23 cellular contexts compared by ENCODE assay signal in the genomic region with DNA sequence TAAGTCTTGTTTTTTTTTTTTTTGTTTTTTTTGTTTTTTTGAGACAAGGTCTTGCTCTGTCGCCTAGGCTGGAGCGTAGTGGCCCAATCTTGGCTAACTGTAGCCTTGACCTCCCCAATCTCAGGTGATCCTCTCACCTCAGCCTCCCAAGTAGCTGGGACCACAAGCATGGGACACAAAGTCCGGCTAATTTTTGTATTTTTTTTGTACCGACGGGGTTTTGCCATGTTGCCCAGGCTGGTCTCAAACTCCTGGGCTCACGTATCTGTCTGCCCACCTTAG. TPM values are rescaled to one million over a fixed set of nuclear protein-coding genes. Genes with fewer than 3 reads are reported as not detected.
DNase-seq lines count a peak whose midpoint lies in the region; ATAC-seq and TF ChIP-seq lines count a peak whose summit lies in the region.
"Had no signal": no experiment of that assay in that cellular context is flagged by ENCODE, and none has a peak within 500 bp of the region (broad histone marks: within the 10 kb centered on the region; RNA-seq: fewer than 3 reads in every experiment).

No MANE protein-coding gene starts in this region.

- no peaks in the 10 kb centered on the region for H3K9me3 Mint-ChIP-seq in activated naive CD4-positive, alpha-beta T cell treated with anti-CD3 and anti-CD28 coated beads, Interleukin-2, amount 50 U/mL, for 24 hours
- no peaks in the 10 kb centered on the region for H3K9me3 Mint-ChIP-seq in activated naive CD8-positive, alpha-beta T cell treated with anti-CD3 and anti-CD28 coated beads, Interleukin-2, amount 10 ng/mL, durations not matched to agents 7 days and 5 days
- no peaks in the 10 kb centered on the region for H3K9me3 Mint-ChIP-seq in stimulated activated naive CD8-positive, alpha-beta T cell treated with anti-CD3 and anti-CD28 coated beads, Interleukin-15, amount 100 ng/mL, for 72 hours
- H3K9me3 Mint-ChIP-seq: activated B cell treated with CpG ODN at 0.5 μM for 24 hours; brain; stimulated activated naive B cell treated with anti-CD40 and anti-IgM and Interleukin-4, amounts not matched to agents 10 μg/mL and 1 μg/mL and 100 μg/mL, for 72 hours had no signal

- no peak for TF ChIP-seq CTCF in OCI-LY7 (conservative IDR thresholded peaks at IDR 0.05; ENCODE audit: low read length)
- no peak for TF ChIP-seq CTCF in heart left ventricle (IDR thresholded peaks at IDR 0.05)

- POLR2A ChIA-PET in OCI-LY7 (lab: Charles Lee) = interaction anchor here (6.4 kb wide), 1 partner anchor 7 kb away, joined by 79 read pairs; the partner anchor contains the start of gene LCK
- POLR2A ChIA-PET in activated naive CD8-positive, alpha-beta T cell treated with anti-CD3 and anti-CD28 coated beads, Interleukin-2, amount 10 ng/mL, durations not matched to agents 7 days and 5 days (lab: Charles Lee) = interaction anchor here (2.5 to 16.7 kb wide), 5 partner anchors 6 to 34 kb away, joined by 13 to 183 read pairs (median 20); partner anchors contain the start of genes HDAC1 and LCK

- H3K36me3 Mint-ChIP-seq in activated naive CD4-positive, alpha-beta T cell treated with anti-CD3 and anti-CD28 coated beads, Interleukin-2, amount 50 U/mL, for 24 hours = peaks cover 8% of the 10 kb centered on the region
- peaks cover 47% of the 10 kb centered on the region for H3K36me3 Mint-ChIP-seq in activated naive CD8-positive, alpha-beta T cell treated with anti-CD3 and anti-CD28 coated beads, Interleukin-2, amount 10 ng/mL, durations not matched to agents 7 days and 5 days
- H3K36me3 Mint-ChIP-seq: brain had no signal

- peak overlapping the region; percentile 45 for H3K4me3 ChIP-seq in OCI-LY7 (ENCODE audit: low read depth, low read length, poor library complexity, severe bottlenecking)
- H3K4me3 ChIP-seq in heart left ventricle = no peak overlapping the region
- H3K4me3 ChIP-seq: esophagus squamous epithelium, gastrocnemius medialis, psoas muscle, thyroid gland had no signal

- H3K4me1 Mint-ChIP-seq in activated naive CD4-positive, alpha-beta T cell treated with anti-CD3 and anti-CD28 coated beads, Interleukin-2, amount 50 U/mL, for 24 hours = peaks cover 63% of the 10 kb centered on the region
- H3K4me1 Mint-ChIP-seq in activated naive CD8-positive, alpha-beta T cell treated with anti-CD3 and anti-CD28 coated beads, Interleukin-2, amount 10 ng/mL, durations not matched to agents 7 days and 5 days = peaks cover 41% of the 10 kb centered on the region
- H3K4me1 Mint-ChIP-seq in stimulated activated naive CD8-positive, alpha-beta T cell treated with anti-CD3 and anti-CD28 coated beads, Interleukin-15, amount 100 ng/mL, for 72 hours = peaks cover 54% of the 10 kb centered on the region
- H3K4me1 Mint-ChIP-seq: brain had no signal

- peak overlapping the region; percentile 98 for H3K27ac Mint-ChIP-seq in activated naive CD4-positive, alpha-beta T cell treated with anti-CD3 and anti-CD28 coated beads, Interleukin-2, amount 50 U/mL, for 24 hours
- H3K27ac Mint-ChIP-seq in activated naive CD8-positive, alpha-beta T cell treated with anti-CD3 and anti-CD28 coated beads, Interleukin-2, amount 10 ng/mL, durations not matched to agents 7 days and 5 days = peak overlapping the region; percentile 91
- H3K27ac Mint-ChIP-seq in stimulated activated naive CD8-positive, alpha-beta T cell treated with anti-CD3 and anti-CD28 coated beads, Interleukin-15, amount 100 ng/mL, for 72 hours = peak overlapping the region; percentile 54 to 90
- H3K27ac Mint-ChIP-seq: brain had no signal

- H3K4me3 Mint-ChIP-seq in activated naive CD4-positive, alpha-beta T cell treated with anti-CD3 and anti-CD28 coated beads, Interleukin-2, amount 50 U/mL, for 24 hours = peak overlapping the region; percentile 87
- peak overlapping the region; percentile 87 for H3K4me3 Mint-ChIP-seq in activated naive CD8-positive, alpha-beta T cell treated with anti-CD3 and anti-CD28 coated beads, Interleukin-2, amount 10 ng/mL, durations not matched to agents 7 days and 5 days
- peak overlapping the region; percentile 79 to 84 for H3K4me3 Mint-ChIP-seq in stimulated activated naive CD8-positive, alpha-beta T cell treated with anti-CD3 and anti-CD28 coated beads, Interleukin-15, amount 100 ng/mL, for 72 hours
- H3K4me3 Mint-ChIP-seq: brain; stimulated activated naive B cell treated with anti-CD40 and anti-IgM and Interleukin-4, amounts not matched to agents 10 μg/mL and 1 μg/mL and 100 μg/mL, for 72 hours had no signal

- CTCF ChIA-PET in OCI-LY7 (lab: Charles Lee; ENCODE audit: unreplicated experiment) = no interaction called here

- BruUV-seq in OCI-LY7 (replicated peaks; lab: Mats Ljungman, UMichigan) = no TSS peak

- H3K4me1 ChIP-seq in OCI-LY7 (ENCODE audit: insufficient read depth, low read length, poor library complexity, severe bottlenecking) = peaks cover 87% of the 10 kb centered on the region
- H3K4me1 ChIP-seq in heart left ventricle = peaks cover 0 to 13% (median 7%) of the 10 kb centered on the region in 12 donors
- H3K4me1 ChIP-seq: esophagus squamous epithelium, psoas muscle had no signal

- no peak for TF ChIP-seq POLR2A in heart left ventricle (IDR thresholded peaks at IDR 0.05)

- H3K27me3 ChIP-seq in heart left ventricle = no peaks in the 10 kb centered on the region
- H3K27me3 ChIP-seq: esophagus squamous epithelium, gastrocnemius medialis, thyroid gland had no signal

- H3K36me3 ChIP-seq in OCI-LY7 (ENCODE audit: insufficient read depth, low read length) = peaks cover 14% of the 10 kb centered on the region; the same call in 1 of the 2 replicates
- H3K36me3 ChIP-seq in heart left ventricle = no peaks in the 10 kb centered on the region
- H3K36me3 ChIP-seq: esophagus squamous epithelium, gastrocnemius medialis, thyroid gland had no signal

- H3K9me3 ChIP-seq in OCI-LY7 (ENCODE audit: low read length) (no peaks in the 10 kb centered on the region), heart left ventricle (no peaks in the 10 kb centered on the region)
- H3K9me3 ChIP-seq: esophagus squamous epithelium, gastrocnemius medialis, psoas muscle, thyroid gland had no signal

- no peaks in the 10 kb centered on the region for H3K9me2 ChIP-seq in OCI-LY7 (ENCODE audit: insufficient read depth, low read length)

- peak overlapping the region; percentile 99 for H3K27ac ChIP-seq in OCI-LY7 (ENCODE audit: low read depth, low read length, poor library complexity, severe bottlenecking)
- H3K27ac ChIP-seq in heart left ventricle = no peak overlapping the region
- H3K27ac ChIP-seq: esophagus squamous epithelium, gastrocnemius medialis, psoas muscle, thyroid gland had no signal

- no peak for ATAC-seq in activated naive CD8-positive, alpha-beta T cell treated with anti-CD3 and anti-CD28 coated beads, Interleukin-2, amount 10 ng/mL, durations not matched to agents 7 days and 5 days (ENCODE audit: low read depth)
- ATAC-seq in stimulated activated naive CD8-positive, alpha-beta T cell treated with anti-CD3 and anti-CD28 coated beads, Interleukin-15, amount 100 ng/mL, for 72 hours = no peak
- no peak for ATAC-seq in heart left ventricle
- ATAC-seq: gastrocnemius medialis; psoas muscle; stimulated activated naive B cell treated with anti-CD40 and anti-IgM and Interleukin-4, amounts not matched to agents 10 μg/mL and 1 μg/mL and 100 μg/mL, for 72 hours had no signal

- H4K20me1 ChIP-seq in OCI-LY7 (ENCODE audit: insufficient read depth, low read length) = no peaks in the 10 kb centered on the region

- WGBS in heart left ventricle, 4 donors = 93 to 97% (median 94%) methylated on average over 6 of the region's 6 CpGs

- peak overlapping the region; percentile 83 for H3K4me2 ChIP-seq in OCI-LY7 (ENCODE audit: low read length)

- no peaks in the 10 kb centered on the region for H3K27me3 Mint-ChIP-seq in activated naive CD4-positive, alpha-beta T cell treated with anti-CD3 and anti-CD28 coated beads, Interleukin-2, amount 50 U/mL, for 24 hours
- H3K27me3 Mint-ChIP-seq in activated naive CD8-positive, alpha-beta T cell treated with anti-CD3 and anti-CD28 coated beads, Interleukin-2, amount 10 ng/mL, durations not matched to agents 7 days and 5 days = no peaks in the 10 kb centered on the region
- H3K27me3 Mint-ChIP-seq in stimulated activated naive CD8-positive, alpha-beta T cell treated with anti-CD3 and anti-CD28 coated beads, Interleukin-15, amount 100 ng/mL, for 72 hours = no peaks in the 10 kb centered on the region
- H3K27me3 Mint-ChIP-seq: activated B cell treated with CpG ODN at 0.5 μM for 24 hours; stimulated activated naive B cell treated with anti-CD40 and anti-IgM and Interleukin-4, amounts not matched to agents 10 μg/mL and 1 μg/mL and 100 μg/mL, for 72 hours had no signal

- intact Hi-C loops in OCI-LY7 (cut with micrococcal nuclease; ENCODE audit: unreplicated experiment) (no loop called here), heart left ventricle (cut with DNase I) (no loop called here)

- peaks cover 87% of the 10 kb centered on the region for H3K79me2 ChIP-seq in OCI-LY7 (ENCODE audit: insufficient read depth, low read depth, low read length)

- peak overlapping the region; percentile 2; the same call in 1 of the 2 replicates for H2AFZ ChIP-seq in OCI-LY7 (ENCODE audit: low read length)

- no peak for DNase-seq in activated naive CD4-positive, alpha-beta T cell treated with anti-CD3 and anti-CD28 coated beads, Interleukin-2, amount 50 U/mL, for 16 hours
- DNase-seq in OCI-LY7 (ENCODE audit: low spot score) (no peak), NCI-H1694 (lab: John Stamatoyannopoulos, UW) (no peak), heart left ventricle (no peak), NCI-H2029 (lab: John Stamatoyannopoulos, UW) (no peak)
- no peak for DNase-seq in activated naive CD8-positive, alpha-beta T cell treated with anti-CD3 and anti-CD28 coated beads, Interleukin-2, amount 10 ng/mL, durations not matched to agents 7 days and 5 days
- DNase-seq in stimulated activated naive CD8-positive, alpha-beta T cell treated with anti-CD3 and anti-CD28 coated beads, Interleukin-15, amount 100 ng/mL, for 72 hours = no peak
- DNase-seq: activated B cell treated with CpG ODN at 0.5 μM for 24 hours; esophagus squamous epithelium; gastrocnemius medialis; KG1; NCI-H146; NCI-H2171 treated with DMSO at 0.1 percent for 48 hours; NCI-H526; psoas muscle; RPMI8226; stimulated activated CD4-positive, alpha-beta T cell treated with anti-CD3 and anti-CD28 coated beads, Interleukin-1b, Interleukin-23, amount 100 ng/mL, for 48 hours; stimulated activated naive B cell treated with anti-CD40 and anti-IgM and Interleukin-4, amounts not matched to agents 10 μg/mL and 1 μg/mL and 100 μg/mL, for 72 hours; T1000; thyroid gland had no signal

RNA-seq across cellular contexts. Expression of gene LCK, which starts 6.1 kb away (rescaled TPM):
- 217 and 218 TPM in 2 replicates for total RNA-seq in OCI-LY7 (2014; rRNA removed; shearing (Covaris generic))
- total RNA-seq in OCI-LY7 (2022) (135 and 146 TPM in 2 replicates), heart left ventricle (1 to 10 TPM in 2 of 9 donors, under 1 TPM in 4, not detected in 3; 0.37 to 7.6 (median 0.72) TPM)
- total RNA-seq in activated naive CD8-positive, alpha-beta T cell treated with anti-CD3 and anti-CD28 coated beads, Interleukin-2, amount 10 ng/mL, durations not matched to agents 7 days and 5 days = 100 to 1,000 TPM; 460 to 472 TPM
- under 1 TPM; 0.34 to 0.40 TPM for polyA plus RNA-seq in heart left ventricle

RNA-seq across cellular contexts. Expression of gene FAM167B, which starts 10.1 kb away (rescaled TPM):
- 1.1 and 1.6 TPM in 2 replicates for total RNA-seq in OCI-LY7 (2014; rRNA removed; shearing (Covaris generic))
- total RNA-seq in OCI-LY7 (2022) = 1.8 and 3.1 TPM in 2 replicates
- total RNA-seq in activated naive CD8-positive, alpha-beta T cell treated with anti-CD3 and anti-CD28 coated beads, Interleukin-2, amount 10 ng/mL, durations not matched to agents 7 days and 5 days = 1 to 10 TPM in 1 of 2 experiments, under 1 TPM in 1; 0.88 to 1.1 TPM
- total RNA-seq in heart left ventricle = 10 to 100 TPM in 1 of 9 donors, 1 to 10 TPM in 8; 2.0 to 13.7 (median 3.8) TPM
- 10 to 100 TPM in 1 of 2 donors, 1 to 10 TPM in 1; 7.7 to 14.1 TPM for polyA plus RNA-seq in heart left ventricle
- total RNA-seq: kidney epithelial cell had no signal

RNA-seq across cellular contexts. Expression of gene HDAC1, which starts 34.7 kb away (rescaled TPM):
- total RNA-seq in OCI-LY7 (2014; rRNA removed; shearing (Covaris generic)) = 259 and 270 TPM in 2 replicates
- 254 and 263 TPM in 2 replicates for total RNA-seq in OCI-LY7 (2022)
- 100 to 1,000 TPM; 195 to 197 TPM for total RNA-seq in activated naive CD8-positive, alpha-beta T cell treated with anti-CD3 and anti-CD28 coated beads, Interleukin-2, amount 10 ng/mL, durations not matched to agents 7 days and 5 days
- total RNA-seq in heart left ventricle = 10 to 100 TPM; 22.0 to 46.6 (median 29.3) TPM
- 10 to 100 TPM; 20.0 to 37.6 TPM for polyA plus RNA-seq in heart left ventricle

RNA-seq across cellular contexts. Expression of gene EIF3I, which starts 35.0 kb away (rescaled TPM):
- 144 and 182 TPM in 2 replicates for total RNA-seq in OCI-LY7 (2014; rRNA removed; shearing (Covaris generic))
- 193 and 207 TPM in 2 replicates for total RNA-seq in OCI-LY7 (2022)
- 100 to 1,000 TPM; 123 to 130 TPM for total RNA-seq in activated naive CD8-positive, alpha-beta T cell treated with anti-CD3 and anti-CD28 coated beads, Interleukin-2, amount 10 ng/mL, durations not matched to agents 7 days and 5 days
- total RNA-seq in heart left ventricle = 100 to 1,000 TPM in 7 of 9 donors, 10 to 100 TPM in 2; 94.8 to 191 (median 119) TPM
- 100 to 1,000 TPM; 140 to 388 TPM for polyA plus RNA-seq in heart left ventricle

RNA-seq across cellular contexts. Expression of gene TMEM234, which starts 35.0 kb away (rescaled TPM):
- total RNA-seq in OCI-LY7 (2014; rRNA removed; shearing (Covaris generic)) = 14.9 and 17.1 TPM in 2 replicates
- total RNA-seq in OCI-LY7 (2022) (17.5 and 24.5 TPM in 2 replicates), heart left ventricle (10 to 100 TPM in 6 of 9 donors, 1 to 10 TPM in 3; 8.8 to 19.8 (median 10.8) TPM)
- total RNA-seq in activated naive CD8-positive, alpha-beta T cell treated with anti-CD3 and anti-CD28 coated beads, Interleukin-2, amount 10 ng/mL, durations not matched to agents 7 days and 5 days = 10 to 100 TPM; 15.7 to 16.5 TPM
- 10 to 100 TPM in 1 of 2 donors, 1 to 10 TPM in 1; 7.7 to 19.4 TPM for polyA plus RNA-seq in heart left ventricle

Comparison
In these comparisons a context has a peak if more than half of its experiments do, and no peak if none do; other contexts are left out.
1. RNA of gene LCK, which starts 6.1 kb away (total RNA-seq): 460 to 472 TPM in activated naive CD8-positive, alpha-beta T cell treated with anti-CD3 and anti-CD28 coated beads, Interleukin-2, amount 10 ng/mL, durations not matched to agents 7 days and 5 days and 135 to 218 TPM in OCI-LY7; 0.37 to 7.6 TPM in heart left ventricle; every median in the first group is over 10 times any median in the second.
2. RNA of gene HDAC1, which starts 34.7 kb away (total RNA-seq): 254 to 270 TPM in OCI-LY7 and 195 to 197 TPM in activated naive CD8-positive, alpha-beta T cell treated with anti-CD3 and anti-CD28 coated beads, Interleukin-2, amount 10 ng/mL, durations not matched to agents 7 days and 5 days; 22.0 to 46.6 TPM in heart left ventricle; every median in the first group is over 4 times any median in the second.
3. Peak in every context shown above with its lines, with median percentiles within 50 percentile points of each other: H3K27ac Mint-ChIP-seq and H3K4me3 Mint-ChIP-seq.